Comparison of ENCODE assay signal across 6 cellular contexts in genomic region chr19:43984687-43985000, GRCh38. TPM values are rescaled to one million over a fixed set of nuclear protein-coding genes. Genes with fewer than 3 reads are reported as not detected.
DNase-seq lines count a peak whose midpoint lies in the region; ATAC-seq and TF ChIP-seq lines count a peak whose summit lies in the region.

No MANE protein-coding gene starts in this region.

- H3K79me2 ChIP-seq in neural cell (replicated peaks; ENCODE audit: insufficient read depth, low read length) = peaks cover 12% of the 10 kb centered on the region

- peak overlapping the region; percentile 67 for H3K4me3 ChIP-seq in brain microvascular endothelial cell (ENCODE audit: low read depth, low read length)
- peak overlapping the region; percentile 75 for H3K4me3 ChIP-seq in neural cell (ENCODE audit: low read length)

- ATAC-seq in HG03378 (IDR thresholded peaks at IDR 0.05; ENCODE audit: unreplicated experiment) = peak; percentile 27

- peaks cover 3% of the 10 kb centered on the region for H3K9me3 ChIP-seq in neural cell (ENCODE audit: low read length)

- peak overlapping the region; percentile 58 for H2AFZ ChIP-seq in neural cell (ENCODE audit: low read depth, low read length)

- no peaks in the 10 kb centered on the region for H3F3A ChIP-seq in neural cell (ENCODE audit: insufficient read depth, low read length, poor library complexity, severe bottlenecking)

- TF ChIP-seq CTCF in brain microvascular endothelial cell (IDR thresholded peaks at IDR 0.05; ENCODE audit: low read depth, low read length, missing control alignments) = no peak
- no peak for TF ChIP-seq CTCF in neural cell (IDR thresholded peaks at IDR 0.05; ENCODE audit: poor library complexity, severe bottlenecking)

- peak overlapping the region; percentile 87 for H3K4me2 ChIP-seq in neural cell (ENCODE audit: low read length)

- no peaks in the 10 kb centered on the region for H3K9me2 ChIP-seq in neural cell (ENCODE audit: insufficient read depth, low read length)

- in situ Hi-C loops in brain microvascular endothelial cell (cut with HindIII; ENCODE audit: low pct_ligation_motif_present, low sequenced_read_pairs) = no loop called here

- no peak overlapping the region for H3K27ac ChIP-seq in brain microvascular endothelial cell
- no peak overlapping the region for H3K27ac ChIP-seq in neural cell (ENCODE audit: low read length)

- H3K9ac ChIP-seq in neural cell (ENCODE audit: low read length) = peak overlapping the region; percentile 53

- no peak for TF ChIP-seq EP300 in neural cell (conservative IDR thresholded peaks at IDR 0.05; ENCODE audit: poor library complexity, severe bottlenecking)

- no peaks in the 10 kb centered on the region for H3K27me3 ChIP-seq in brain microvascular endothelial cell (replicated peaks)
- no peaks in the 10 kb centered on the region for H3K27me3 ChIP-seq in neural cell (ENCODE audit: insufficient read depth, low read depth, low read length)

- no peaks in the 10 kb centered on the region for H4K20me1 ChIP-seq in neural cell (ENCODE audit: insufficient read depth)

- no peaks in the 10 kb centered on the region for H3K36me3 ChIP-seq in brain microvascular endothelial cell (replicated peaks)
- no peaks in the 10 kb centered on the region for H3K36me3 ChIP-seq in neural cell (ENCODE audit: insufficient read depth, low read length)

- DNase-seq in brain microvascular endothelial cell (no peak), NCI-H1092 (lab: John Stamatoyannopoulos, UW) (no peak), NCI-H524 treated with DMSO at 0.1 percent for 48 hours (lab: John Stamatoyannopoulos, UW) (no peak)
- no peak for DNase-seq in stimulated activated CD4-positive, alpha-beta T cell treated with anti-CD3 and anti-CD28 coated beads, Interleukin-4, amount 100 ng/mL, for 24 hours

- TF ChIP-seq RAD21 in neural cell (conservative IDR thresholded peaks at IDR 0.05) = no peak

TF ChIP-seq in neural cell, 6 proteins besides CTCF, POLR2A, EP300 and RAD21:
- TF ChIP-seq SMC3 (conservative IDR thresholded peaks at IDR 0.05; ENCODE audit: poor library complexity) (no peak), POLR2AphosphoS5 (IDR thresholded peaks at IDR 0.05) (no peak), EZH2 (IDR thresholded peaks at IDR 0.05; ENCODE audit: borderline replicate concordance, insufficient read depth, low read length, poor library complexity, severe bottlenecking) (no peak), TAF1 (IDR thresholded peaks at IDR 0.05; ENCODE audit: low read depth) (no peak), MXI1 (conservative IDR thresholded peaks at IDR 0.05; ENCODE audit: poor library complexity, severe bottlenecking) (no peak)
- TF ChIP-seq, protein P1, sequence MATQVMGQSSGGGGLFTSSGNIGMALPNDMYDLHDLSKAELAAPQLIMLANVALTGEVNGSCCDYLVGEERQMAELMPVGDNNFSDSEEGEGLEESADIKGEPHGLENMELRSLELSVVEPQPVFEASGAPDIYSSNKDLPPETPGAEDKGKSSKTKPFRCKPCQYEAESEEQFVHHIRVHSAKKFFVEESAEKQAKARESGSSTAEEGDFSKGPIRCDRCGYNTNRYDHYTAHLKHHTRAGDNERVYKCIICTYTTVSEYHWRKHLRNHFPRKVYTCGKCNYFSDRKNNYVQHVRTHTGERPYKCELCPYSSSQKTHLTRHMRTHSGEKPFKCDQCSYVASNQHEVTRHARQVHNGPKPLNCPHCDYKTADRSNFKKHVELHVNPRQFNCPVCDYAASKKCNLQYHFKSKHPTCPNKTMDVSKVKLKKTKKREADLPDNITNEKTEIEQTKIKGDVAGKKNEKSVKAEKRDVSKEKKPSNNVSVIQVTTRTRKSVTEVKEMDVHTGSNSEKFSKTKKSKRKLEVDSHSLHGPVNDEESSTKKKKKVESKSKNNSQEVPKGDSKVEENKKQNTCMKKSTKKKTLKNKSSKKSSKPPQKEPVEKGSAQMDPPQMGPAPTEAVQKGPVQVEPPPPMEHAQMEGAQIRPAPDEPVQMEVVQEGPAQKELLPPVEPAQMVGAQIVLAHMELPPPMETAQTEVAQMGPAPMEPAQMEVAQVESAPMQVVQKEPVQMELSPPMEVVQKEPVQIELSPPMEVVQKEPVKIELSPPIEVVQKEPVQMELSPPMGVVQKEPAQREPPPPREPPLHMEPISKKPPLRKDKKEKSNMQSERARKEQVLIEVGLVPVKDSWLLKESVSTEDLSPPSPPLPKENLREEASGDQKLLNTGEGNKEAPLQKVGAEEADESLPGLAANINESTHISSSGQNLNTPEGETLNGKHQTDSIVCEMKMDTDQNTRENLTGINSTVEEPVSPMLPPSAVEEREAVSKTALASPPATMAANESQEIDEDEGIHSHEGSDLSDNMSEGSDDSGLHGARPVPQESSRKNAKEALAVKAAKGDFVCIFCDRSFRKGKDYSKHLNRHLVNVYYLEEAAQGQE (IDR thresholded peaks at IDR 0.05; ENCODE audit: borderline replicate concordance) = no peak

RNA-seq across cellular contexts. Expression of gene ZNF155, which starts 0.7 kb away (rescaled TPM):
- 17.5 and 21.2 TPM in 2 replicates for polyA plus RNA-seq in neural cell
- 23.9 and 24.7 TPM in 2 replicates for polyA minus RNA-seq in neural cell

RNA-seq across cellular contexts. Expression of gene ZNF230, which starts 18.1 kb away (rescaled TPM):
- 6.7 and 8.4 TPM in 2 replicates for polyA plus RNA-seq in neural cell
- 11.0 and 12.6 TPM in 2 replicates for polyA minus RNA-seq in neural cell

RNA-seq across cellular contexts. Expression of gene ZNF221, which starts 33.6 kb away (rescaled TPM):
- 7.4 and 7.6 TPM in 2 replicates for polyA plus RNA-seq in neural cell
- 33.6 and 41.4 TPM in 2 replicates for polyA minus RNA-seq in neural cell

RNA-seq across cellular contexts. Expression of gene ZNF222, which starts 40.5 kb away (rescaled TPM):
- 32.0 and 38.4 TPM in 2 replicates for polyA plus RNA-seq in neural cell
- 35.5 and 50.1 TPM in 2 replicates for polyA minus RNA-seq in neural cell

RNA-seq across cellular contexts. Expression of gene ZNF45, which starts 49.6 kb away (rescaled TPM):
- polyA plus RNA-seq in neural cell = 14.9 and 17.5 TPM in 2 replicates
- 25.4 and 28.7 TPM in 2 replicates for polyA minus RNA-seq in neural cell
